20 cellular contexts compared by ENCODE assay signal in the genomic region with DNA sequence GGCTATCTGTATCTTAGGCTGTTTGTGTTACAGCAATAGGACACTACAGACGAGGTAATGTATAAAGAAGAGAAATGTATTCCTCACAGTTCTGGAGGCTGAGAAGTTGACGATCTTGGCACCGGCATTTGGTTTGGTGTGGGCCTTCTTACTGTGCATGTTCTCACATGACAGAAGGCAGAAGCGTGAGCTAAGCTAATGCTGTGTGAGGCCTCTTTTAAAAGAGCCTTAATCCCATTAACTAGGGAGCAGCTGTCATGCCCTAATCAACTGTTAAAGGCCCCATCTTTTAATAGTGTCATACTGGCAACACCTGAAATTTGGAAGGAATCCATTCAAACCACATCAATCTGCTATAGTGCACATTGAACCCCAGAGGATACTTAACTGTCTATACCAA.
"Had no signal": no experiment of that assay in that cellular context is flagged by ENCODE, and none has a peak within 500 bp of the region (broad histone marks: within the 10 kb centered on the region; RNA-seq: fewer than 3 reads in every experiment).

No MANE protein-coding gene starts in this region.

- H3K36me3 Mint-ChIP-seq: activated naive CD8-positive, alpha-beta T cell treated with anti-CD3 and anti-CD28 coated beads for 36 hours; brain had no signal

- H3K27me3 Mint-ChIP-seq: activated naive CD8-positive, alpha-beta T cell treated with anti-CD3 and anti-CD28 coated beads for 36 hours; brain; dendritic cell treated with granulocyte-macrophage colony-stimulating factor and Interleukin-4, amounts not matched to agents 40 ng/mL and 50 ng/mL, for 4 days; effector memory CD8-positive, alpha-beta T cell had no signal

- H3K36me3 ChIP-seq: gastroesophageal sphincter, lower lobe of right lung, stomach, upper lobe of left lung had no signal

- ATAC-seq: effector memory CD8-positive, alpha-beta T cell; gastroesophageal sphincter; left colon; lower lobe of right lung had no signal

- H3K27ac ChIP-seq: epithelial cell of prostate, gastroesophageal sphincter, lower lobe of right lung, parathyroid adenoma, stomach, testis, upper lobe of left lung had no signal

- H3K4me3 Mint-ChIP-seq: activated naive CD8-positive, alpha-beta T cell treated with anti-CD3 and anti-CD28 coated beads for 36 hours; brain; dendritic cell treated with granulocyte-macrophage colony-stimulating factor and Interleukin-4, amounts not matched to agents 40 ng/mL and 50 ng/mL, for 4 days; effector memory CD8-positive, alpha-beta T cell; T-helper 2 cell treated with Interferon-gamma antibody and Interleukin-4, amounts not matched to agents 5 μg/mL and 100 μg/mL, for 36 hours had no signal

- H3K4me1 ChIP-seq: gastroesophageal sphincter, lower lobe of right lung, parathyroid adenoma, stomach, testis, upper lobe of left lung had no signal

- H3K9me3 ChIP-seq: gastroesophageal sphincter, lower lobe of right lung, stomach, testis, upper lobe of left lung had no signal

- H3K4me1 Mint-ChIP-seq: activated naive CD8-positive, alpha-beta T cell treated with anti-CD3 and anti-CD28 coated beads for 36 hours had no signal

- DNase-seq: activated CD4-positive, alpha-beta T cell treated with anti-CD3 and anti-CD28 coated beads, Interleukin-2, amount 50 U/mL, for 1 hour; activated CD8-positive, alpha-beta memory T cell treated with anti-CD3 and anti-CD28 coated beads for 24 hours; activated gamma-delta T cell treated with Interleukin-2 at 50 U/mL for 16 hours; activated naive CD8-positive, alpha-beta T cell treated with anti-CD3 and anti-CD28 coated beads for 36 hours; amygdala; cerebellar nuclear complex; effector memory CD8-positive, alpha-beta T cell; left colon; lower lobe of right lung; stimulated activated CD4-positive, alpha-beta T cell treated with anti-CD3 and anti-CD28 coated beads, Interleukin-1b, Interleukin-23, amount 100 ng/mL, for 48 hours; stomach; testis; upper lobe of left lung had no signal

- H3K27me3 ChIP-seq: gastroesophageal sphincter, stomach, testis, upper lobe of left lung had no signal

- FAIRE-seq: islet of Langerhans had no signal

- H3K27ac Mint-ChIP-seq: activated naive CD8-positive, alpha-beta T cell treated with anti-CD3 and anti-CD28 coated beads for 36 hours; dendritic cell treated with granulocyte-macrophage colony-stimulating factor and Interleukin-4, amounts not matched to agents 40 ng/mL and 50 ng/mL, for 4 days; effector memory CD8-positive, alpha-beta T cell; T-helper 2 cell treated with Interferon-gamma antibody and Interleukin-4, amounts not matched to agents 5 μg/mL and 100 μg/mL, for 36 hours had no signal

- H3K9me3 Mint-ChIP-seq: activated naive CD8-positive, alpha-beta T cell treated with anti-CD3 and anti-CD28 coated beads for 36 hours; dendritic cell treated with granulocyte-macrophage colony-stimulating factor and Interleukin-4, amounts not matched to agents 40 ng/mL and 50 ng/mL, for 4 days had no signal

- H3K4me3 ChIP-seq: gastroesophageal sphincter, lower lobe of right lung, stomach, testis, upper lobe of left lung had no signal
